In the genomic region with DNA sequence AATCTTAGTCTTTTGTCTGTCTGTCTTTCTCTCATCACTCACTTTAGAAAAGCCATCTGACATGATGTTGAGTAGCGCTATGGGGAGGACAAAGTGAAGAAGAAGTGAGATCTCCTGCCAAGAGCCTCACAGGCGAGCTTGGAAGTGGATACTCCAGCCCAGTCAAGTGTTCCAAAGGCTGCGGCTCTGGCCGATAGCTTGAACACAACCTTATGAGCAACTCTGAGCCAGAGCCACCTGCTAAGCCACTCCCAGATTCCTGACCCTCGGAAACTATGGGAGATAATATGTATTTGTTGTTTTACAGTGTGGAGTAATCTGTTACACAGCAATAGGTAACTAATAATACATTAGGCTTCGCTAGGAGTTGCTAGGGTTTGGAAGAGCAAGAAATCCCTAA, we compare ENCODE assay signal across 17 cellular contexts.
DNase-seq lines count a peak whose midpoint lies in the region; ATAC-seq and TF ChIP-seq lines count a peak whose summit lies in the region.
"Had no signal": no experiment of that assay in that cellular context is flagged by ENCODE, and none has a peak within 500 bp of the region (broad histone marks: within the 10 kb centered on the region; RNA-seq: fewer than 3 reads in every experiment).

No MANE protein-coding gene starts in this region.

- no peaks in the 10 kb centered on the region for H3K27me3 Mint-ChIP-seq in type B pancreatic cell

- peaks cover 38% of the 10 kb centered on the region for H3K4me1 Mint-ChIP-seq in type B pancreatic cell (ENCODE audit: unreplicated experiment)

- peak; percentile 52 for DNase-seq in NCI-H2029 (lab: John Stamatoyannopoulos, UW)
- DNase-seq in NCI-H510A (lab: John Stamatoyannopoulos, UW), result peak; percentile 18
- DNase-seq in lower lobe of right lung, result no peak
- DNase-seq in type B pancreatic cell (ENCODE audit: extremely low spot score, unreplicated experiment), result no peak
- DNase-seq in NCI-H2107 treated with DMSO at 0.1 percent for 48 hours (lab: John Stamatoyannopoulos, UW; ENCODE audit: unreplicated experiment), result no peak
- no peak for DNase-seq in NCI-H226
- DNase-seq in stimulated activated CD4-positive, alpha-beta T cell treated with anti-CD3 and anti-CD28 coated beads, Interleukin-4, amount 100 ng/mL, for 4 hours, result no peak
- DNase-seq: AML-193, DND-41, H7, KG1, NCI-H1694 treated with DMSO at 0.1 percent for 48 hours, NCI-H2171, NCI-H446 treated with DMSO at 0.1 percent for 48 hours, PC-9, SJCRH30 had no signal

- intact Hi-C loops in lower lobe of right lung (cut with DNase I), result no loop called here

- H3K4me1 ChIP-seq in lower lobe of right lung, result peaks cover 10% of the 10 kb centered on the region

- H3K4me3 ChIP-seq in lower lobe of right lung, result no peak overlapping the region
- H3K4me3 ChIP-seq: PC-9, SJCRH30 had no signal

- H3K36me3 ChIP-seq in lower lobe of right lung, result no peaks in the 10 kb centered on the region
- H3K36me3 ChIP-seq: SJCRH30 had no signal

- no peaks in the 10 kb centered on the region for H3K27me3 ChIP-seq in lower lobe of right lung (ENCODE audit: low read depth)
- H3K27me3 ChIP-seq: SJCRH30 had no signal

- H3K9me3 Mint-ChIP-seq in type B pancreatic cell, result peaks cover 6% of the 10 kb centered on the region

- no peaks in the 10 kb centered on the region for H3K9me3 ChIP-seq in lower lobe of right lung
- H3K9me3 ChIP-seq: SJCRH30 had no signal

- peaks cover 3% of the 10 kb centered on the region for H3K36me3 Mint-ChIP-seq in type B pancreatic cell

- no peak overlapping the region for H3K4me3 Mint-ChIP-seq in type B pancreatic cell

- peak overlapping the region; percentile 0 for H3K27ac Mint-ChIP-seq in type B pancreatic cell

- H3K27ac ChIP-seq in lower lobe of right lung, result no peak overlapping the region
- H3K27ac ChIP-seq: C4-2B, PC-9, SJCRH30 had no signal

- peak; percentile 79 to 85 for ATAC-seq in lower lobe of right lung

- no peak for TF ChIP-seq CTCF in lower lobe of right lung (IDR thresholded peaks at IDR 0.05)
- TF ChIP-seq CTCF in type B pancreatic cell (conservative IDR thresholded peaks at IDR 0.05), result no peak

Comparison
In these comparisons a context has a peak if more than half of its experiments do, and no peak if none do; other contexts are left out.
1. DNase-seq: peak in NCI-H2029 (single experiment) and NCI-H510A (single experiment); none in lower lobe of right lung (single experiment), type B pancreatic cell (single experiment), NCI-H2107 treated with DMSO at 0.1 percent for 48 hours (single experiment), NCI-H226 (single experiment) and stimulated activated CD4-positive, alpha-beta T cell treated with anti-CD3 and anti-CD28 coated beads, Interleukin-4, amount 100 ng/mL, for 4 hours (0 of 2).